In genomic region chr19:3336351-3336679, GRCh38 we compare ENCODE assay signal across 10 cellular contexts. TPM values are rescaled to one million over a fixed set of nuclear protein-coding genes. Genes with fewer than 3 reads are reported as not detected.
A peak's percentile ranks its signal among the peaks of the same experiment; 100 is the strongest.
DNase-seq lines count a peak whose midpoint lies in the region; FAIRE-seq and TF ChIP-seq lines count a peak whose summit lies in the region.
"Had no signal": no experiment of that assay in that cellular context is flagged by ENCODE, and none has a peak within 500 bp of the region (broad histone marks: within the 10 kb centered on the region; RNA-seq: fewer than 3 reads in every experiment).

No MANE protein-coding gene starts in this region.

- no peak for FAIRE-seq in H54 (lab: Jason Lieb, UNC)

- H3K27me3 ChIP-seq in breast epithelium (no peaks in the 10 kb centered on the region), stomach smooth muscle (ENCODE audit: control insufficient read depth in 1 of 2, insufficient read depth in 2 of 2, low read length in 2 of 2) (no peaks in the 10 kb centered on the region)

- H3K4me3 ChIP-seq in breast epithelium (peak overlapping the region in 2 of 3 donors; percentile 5 to 37), stomach smooth muscle (ENCODE audit: low read length in 2 of 2) (peak overlapping the region in 1 of 2 donors; percentile 40)

- peak overlapping the region; percentile 36 to 58 for H3K9ac ChIP-seq in stomach smooth muscle (ENCODE audit: low read length in 2 of 2)

- no peaks in the 10 kb centered on the region for H3K36me3 Mint-ChIP-seq in HFFc6 (ENCODE audit: low read depth)
- H3K36me3 Mint-ChIP-seq: CD8-positive, alpha-beta memory T cell had no signal

- no peak for TF ChIP-seq POLR2A in breast epithelium (IDR thresholded peaks at IDR 0.05)
- TF ChIP-seq POLR2A in H54 (IDR thresholded peaks at IDR 0.05; ENCODE audit: low read depth, low read length), result no peak

- H3K9me3 Mint-ChIP-seq in HFFc6, result no peaks in the 10 kb centered on the region
- H3K9me3 Mint-ChIP-seq: CD8-positive, alpha-beta memory T cell had no signal

- H3K27ac Mint-ChIP-seq in HFFc6, result peak overlapping the region; percentile 93

- intact Hi-C loops in breast epithelium (cut with DNase I; ENCODE audit: low total_unique reads), result no loop called here

- peaks cover 3% of the 10 kb centered on the region; the same call in 1 of the 2 replicates for H3K27me3 Mint-ChIP-seq in HFFc6 (ENCODE audit: insufficient read depth)

- DNase-seq in HFFc6 (no peak), breast epithelium (ENCODE audit: low spot score in 2 of 2) (no peak), medulla oblongata (ENCODE audit: extremely low spot score) (peak; percentile 6), NOMO-1 treated with dmso at 0.1 percent for 144 hours (lab: John Stamatoyannopoulos, UW; ENCODE audit: unreplicated experiment) (no peak), NCI-H82 (lab: John Stamatoyannopoulos, UW) (no peak), H54 (ENCODE audit: insufficient read length, low spot score) (no peak), activated gamma-delta T cell treated with Interleukin-2 at 50 U/mL for 16 hours (no peak)
- DNase-seq: CD8-positive, alpha-beta memory T cell; GF-D8 had no signal

- no peak for TF ChIP-seq CTCF in HFFc6 (IDR thresholded peaks at IDR 0.05)
- TF ChIP-seq CTCF in breast epithelium (IDR thresholded peaks at IDR 0.05), result no peak

- no peaks in the 10 kb centered on the region for H3K36me3 ChIP-seq in breast epithelium
- H3K36me3 ChIP-seq in stomach smooth muscle (ENCODE audit: control insufficient read depth in 2 of 2, insufficient read depth in 2 of 2, low read length in 2 of 2), result no peaks in the 10 kb centered on the region

- H3K4me1 ChIP-seq in breast epithelium, result peaks cover 21 to 32% of the 10 kb centered on the region in 2 donors
- peaks cover 54% of the 10 kb centered on the region for H3K4me1 ChIP-seq in stomach smooth muscle (ENCODE audit: control insufficient read depth, insufficient read depth, low read length)

- H3K27ac ChIP-seq in breast epithelium, result peak overlapping the region; percentile 96 to 98
- peak overlapping the region; percentile 99 for H3K27ac ChIP-seq in stomach smooth muscle (ENCODE audit: low read length)

- peaks cover 31% of the 10 kb centered on the region for H3K4me1 Mint-ChIP-seq in HFFc6 (ENCODE audit: low read depth)

- no peaks in the 10 kb centered on the region for H3K9me3 ChIP-seq in breast epithelium
- H3K9me3 ChIP-seq in stomach smooth muscle (ENCODE audit: control insufficient read depth in 2 of 2, low read length in 2 of 2), result no peaks in the 10 kb centered on the region

- peak overlapping the region; percentile 53; the same call in 1 of the 2 replicates for H3K4me3 Mint-ChIP-seq in HFFc6

RNA-seq across cellular contexts. Expression of gene NFIC, which starts 30.1 kb away (rescaled TPM):
- total RNA-seq in HFFc6 (2021; fragmentation: NEBNext Ultra II Directional; extraction: Animal tissue kit (Norgen Biotek cat#: 25700)), result 100 to 1,000 TPM; 186 to 219 (median 211) TPM
- total RNA-seq in breast epithelium, result 10 to 100 TPM; 48.9 to 97.8 (median 73.1) TPM
